16 cellular contexts compared by ENCODE assay signal in genomic region chr2:177852389-177852788, GRCh38.
"Had no signal": no experiment of that assay in that cellular context is flagged by ENCODE, and none has a peak within 500 bp of the region (broad histone marks: within the 10 kb centered on the region; RNA-seq: fewer than 3 reads in every experiment).

No MANE protein-coding gene starts in this region.

- H3K27me3 ChIP-seq: ascending aorta, breast epithelium, gastrocnemius medialis, left lung, upper lobe of left lung had no signal

- H3K4me1 Mint-ChIP-seq: activated naive CD8-positive, alpha-beta T cell treated with anti-CD3 and anti-CD28 coated beads, Interleukin-2, amount 50 U/mL, for 24 hours; activated T-helper 17 cell treated with anti-CD3 and anti-CD28 coated beads, Interleukin-2, amount 50 U/mL, for 72 hours; naive thymus-derived CD8-positive, alpha-beta T cell had no signal

- H3K4me3 ChIP-seq: ascending aorta, breast epithelium, gastrocnemius medialis, left lung, upper lobe of left lung had no signal

- H3K27me3 Mint-ChIP-seq: dendritic cell treated with granulocyte-macrophage colony-stimulating factor and Interleukin-4, amounts not matched to agents 40 ng/mL and 50 ng/mL, for 4 days had no signal

- H3K4me1 ChIP-seq: ascending aorta, breast epithelium, left lung, upper lobe of left lung had no signal

- ATAC-seq: activated naive CD8-positive, alpha-beta T cell treated with anti-CD3 and anti-CD28 coated beads, Interleukin-2, amount 50 U/mL, for 24 hours; activated T-helper 17 cell treated with anti-CD3 and anti-CD28 coated beads, Interleukin-2, amount 50 U/mL, for 72 hours; gastrocnemius medialis; left lung; naive thymus-derived CD8-positive, alpha-beta T cell; sciatic nerve had no signal

- H3K4me3 Mint-ChIP-seq: activated naive CD4-positive, alpha-beta T cell treated with anti-CD3 and anti-CD28 coated beads for 36 hours; activated naive CD8-positive, alpha-beta T cell treated with anti-CD3 and anti-CD28 coated beads, Interleukin-2, amount 50 U/mL, for 24 hours; activated T-helper 17 cell treated with anti-CD3 and anti-CD28 coated beads, Interleukin-2, amount 50 U/mL, for 72 hours; dendritic cell treated with granulocyte-macrophage colony-stimulating factor and Interleukin-4, amounts not matched to agents 40 ng/mL and 50 ng/mL, for 4 days; naive thymus-derived CD8-positive, alpha-beta T cell; stimulated activated naive CD8-positive, alpha-beta T cell treated with anti-CD3 and anti-CD28 coated beads, Interleukin-15, Interleukin-2, amounts not matched to agents 100 ng/mL and 50 ng/mL, for 24 hours had no signal

- DNase-seq: activated CD4-positive, alpha-beta T cell treated with anti-CD3 and anti-CD28 coated beads, Interleukin-2, amount 50 U/mL, for 4 hours; activated CD4-positive, CD25-positive, alpha-beta regulatory T cell treated with anti-CD3 and anti-CD28 coated beads, Interleukin-2, amount 50 U/mL, for 72 hours; activated naive CD4-positive, alpha-beta T cell treated with anti-CD3 and anti-CD28 coated beads for 36 hours; activated naive CD8-positive, alpha-beta T cell treated with anti-CD3 and anti-CD28 coated beads, Interleukin-2, amount 50 U/mL, for 24 hours; gastrocnemius medialis; left lung; mammary epithelial cell; naive thymus-derived CD8-positive, alpha-beta T cell; SW 1271; upper lobe of left lung had no signal

- H3K36me3 ChIP-seq: ascending aorta, breast epithelium, gastrocnemius medialis, left lung, upper lobe of left lung had no signal

- H3K9me3 ChIP-seq: gastrocnemius medialis had no signal

- H3K27ac Mint-ChIP-seq: activated naive CD4-positive, alpha-beta T cell treated with anti-CD3 and anti-CD28 coated beads for 36 hours; activated naive CD8-positive, alpha-beta T cell treated with anti-CD3 and anti-CD28 coated beads, Interleukin-2, amount 50 U/mL, for 24 hours; activated T-helper 17 cell treated with anti-CD3 and anti-CD28 coated beads, Interleukin-2, amount 50 U/mL, for 72 hours; dendritic cell treated with granulocyte-macrophage colony-stimulating factor and Interleukin-4, amounts not matched to agents 40 ng/mL and 50 ng/mL, for 4 days; stimulated activated naive CD8-positive, alpha-beta T cell treated with anti-CD3 and anti-CD28 coated beads, Interleukin-15, Interleukin-2, amounts not matched to agents 100 ng/mL and 50 ng/mL, for 24 hours had no signal

- H3K27ac ChIP-seq: ascending aorta, breast epithelium, gastrocnemius medialis, left lung, upper lobe of left lung had no signal
